Comparison of ENCODE assay signal across 34 cellular contexts in the genomic region with DNA sequence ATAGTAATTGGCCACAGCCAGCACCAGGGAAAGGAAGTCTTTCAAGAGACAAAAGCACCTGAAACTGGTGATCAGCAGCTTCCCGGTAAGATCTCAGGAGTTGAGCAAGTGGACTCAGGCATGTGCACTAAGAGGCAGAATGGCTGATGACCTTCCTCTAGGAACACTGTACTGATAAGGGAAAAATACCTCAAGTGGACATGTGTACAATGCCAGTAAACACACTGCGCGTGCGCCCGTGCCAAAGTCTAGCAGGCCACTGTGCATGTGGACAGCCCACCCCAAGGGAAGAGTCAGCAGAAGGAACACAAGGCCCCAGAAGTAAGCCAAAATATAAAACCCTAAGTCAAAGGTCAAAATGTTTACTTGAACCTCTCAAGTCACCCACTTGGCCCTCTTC.
"Had no signal": no experiment of that assay in that cellular context is flagged by ENCODE, and none has a peak within 500 bp of the region (broad histone marks: within the 10 kb centered on the region; RNA-seq: fewer than 3 reads in every experiment).

No MANE protein-coding gene starts in this region.

- H3K27ac ChIP-seq: adrenal gland, body of pancreas, cardiac muscle cell, colonic mucosa, epithelial cell of prostate, esophagus squamous epithelium, gastroesophageal sphincter, heart right ventricle, WERI-Rb-1 had no signal

- H3K4me1 ChIP-seq: adrenal gland, body of pancreas, colonic mucosa, esophagus squamous epithelium, gastroesophageal sphincter, heart right ventricle had no signal

- H3K27me3 ChIP-seq: adrenal gland, body of pancreas, cardiac muscle cell, colonic mucosa, esophagus squamous epithelium, gastroesophageal sphincter, heart right ventricle had no signal

- H3K9me3 ChIP-seq: body of pancreas, colonic mucosa, esophagus squamous epithelium, gastroesophageal sphincter had no signal

- H3K36me3 ChIP-seq: adrenal gland, cardiac muscle cell, colonic mucosa, esophagus squamous epithelium, gastroesophageal sphincter, heart right ventricle, WERI-Rb-1 had no signal

- ATAC-seq: activated CD4-positive, CD25-positive, alpha-beta regulatory T cell treated with anti-CD3 and anti-CD28 coated beads, Interleukin-2, amount 50 U/mL, for 24 hours; activated CD8-positive, alpha-beta T cell treated with anti-CD3 and anti-CD28 coated beads for 36 hours; activated naive CD8-positive, alpha-beta T cell treated with anti-CD3 and anti-CD28 coated beads, Interleukin-2, amount 50 U/mL, for 24 hours; activated T-cell treated with anti-CD3 and anti-CD28 coated beads, Interleukin-2, amount 50 U/mL, for 4 hours; activated T-helper 17 cell treated with anti-CD3 and anti-CD28 coated beads, Interleukin-2, amount 50 U/mL, for 72 hours; body of pancreas; gastroesophageal sphincter; T-helper 17 cell had no signal

- FAIRE-seq: endometrium, endothelial cell of umbilical vein had no signal

- DNase-seq: activated B cell treated with CpG ODN at 0.5 μM for 24 hours; activated CD4-positive, alpha-beta T cell treated with anti-CD3 and anti-CD28 coated beads for 48 hours; activated CD4-positive, alpha-beta T cell treated with anti-CD3 and anti-CD28 coated beads, Interleukin-2, amount 50 U/mL, for 1 hour; activated CD4-positive, alpha-beta T cell treated with anti-CD3 and anti-CD28 coated beads, Interleukin-2, amount 50 U/mL, for 48 hours; activated CD8-positive, alpha-beta memory T cell treated with anti-CD3 and anti-CD28 coated beads for 24 hours; activated CD8-positive, alpha-beta T cell treated with anti-CD3 and anti-CD28 coated beads for 36 hours; activated effector memory CD4-positive, alpha-beta T cell treated with Interleukin-2 at 50 U/mL for 16 hours; activated gamma-delta T cell treated with Interleukin-2 at 50 U/mL for 16 hours; activated naive CD4-positive, alpha-beta T cell treated with anti-CD3 and anti-CD28 coated beads, Interleukin-2, amount 50 U/mL, for 16 hours; activated naive CD4-positive, alpha-beta T cell treated with Interleukin-2 at 50 U/mL for 16 hours; activated naive CD8-positive, alpha-beta T cell treated with anti-CD3 and anti-CD28 coated beads for 36 hours; activated naive CD8-positive, alpha-beta T cell treated with anti-CD3 and anti-CD28 coated beads, Interleukin-2, amount 50 U/mL, for 24 hours; activated T-cell treated with anti-CD3 and anti-CD28 coated beads, Interleukin-2, amount 50 U/mL, for 4 hours; amygdala; aorta; body of pancreas; central memory CD4-positive, alpha-beta T cell; cerebellar nuclear complex; colonic mucosa; effector CD8-positive, alpha-beta T cell; esophagus squamous epithelium; foreskin melanocyte; heart right ventricle; T-helper 17 cell; T1000; WERI-Rb-1 had no signal

- H3K4me3 ChIP-seq: adrenal gland, body of pancreas, cardiac muscle cell, colonic mucosa, esophagus squamous epithelium, gastroesophageal sphincter, heart right ventricle had no signal
